ENCODE assay signal across 33 cellular contexts in genomic region chr19:5808120-5808816, GRCh38. TPM values are rescaled to one million over a fixed set of nuclear protein-coding genes. Genes with fewer than 3 reads are reported as not detected.
"Had no signal": no experiment of that assay in that cellular context is flagged by ENCODE, and none has a peak within 500 bp of the region (broad histone marks: within the 10 kb centered on the region; RNA-seq: fewer than 3 reads in every experiment).

No MANE protein-coding gene starts in this region.

- DNase-seq: activated B cell treated with CpG ODN at 0.5 μM for 24 hours; activated CD4-positive, alpha-beta memory T cell treated with anti-CD3 and anti-CD28 coated beads, Interleukin-2, amount 10 ng/mL, durations not matched to agents 7 days and 5 days; activated CD4-positive, alpha-beta T cell treated with anti-CD3 and anti-CD28 coated beads for 48 hours; activated CD8-positive, alpha-beta memory T cell treated with anti-CD3 and anti-CD28 coated beads, Interleukin-2, amount 50 U/mL, for 48 hours; activated gamma-delta T cell; activated naive CD4-positive, alpha-beta T cell; activated naive CD4-positive, alpha-beta T cell treated with anti-CD3 and anti-CD28 coated beads, Interleukin-2, amount 10 ng/mL, durations not matched to agents 7 days and 5 days; activated naive CD8-positive, alpha-beta T cell treated with anti-CD3 and anti-CD28 coated beads, Interleukin-2, amount 10 ng/mL, durations not matched to agents 7 days and 5 days; activated T-cell treated with anti-CD3 and anti-CD28 coated beads for 4 hours; activated T-cell treated with anti-CD3 and anti-CD28 coated beads, Interleukin-2, amount 50 U/mL, for 24 hours; activated T-cell treated with anti-CD3 and anti-CD28 coated beads, Interleukin-2, amount 50 U/mL, for 72 hours; central memory CD4-positive, alpha-beta T cell; cerebellar nuclear complex; colonic mucosa; effector CD8-positive, alpha-beta T cell; esophagus squamous epithelium; foreskin melanocyte; T-helper 1 cell; T-helper 17 cell; T1000; WERI-Rb-1 had no signal

- H3K27ac ChIP-seq: ascending aorta, breast epithelium, cardiac muscle cell, colonic mucosa, epithelial cell of prostate, esophagus squamous epithelium, WERI-Rb-1 had no signal

- H3K4me3 ChIP-seq: ascending aorta, breast epithelium, cardiac muscle cell, colonic mucosa, esophagus squamous epithelium, gastroesophageal sphincter had no signal

- H3K36me3 ChIP-seq: ascending aorta, breast epithelium, cardiac muscle cell, colonic mucosa, esophagus squamous epithelium, WERI-Rb-1 had no signal

- H3K9me3 ChIP-seq: ascending aorta, breast epithelium, colonic mucosa, esophagus squamous epithelium, gastroesophageal sphincter had no signal

- H3K4me1 ChIP-seq: breast epithelium had no signal

- H3K27me3 ChIP-seq: cardiac muscle cell, colonic mucosa had no signal

- ATAC-seq: activated CD4-positive, CD25-positive, alpha-beta regulatory T cell treated with anti-CD3 and anti-CD28 coated beads, Interleukin-2, amount 50 U/mL, for 24 hours; activated naive CD4-positive, alpha-beta T cell treated with anti-CD3 and anti-CD28 coated beads, Interleukin-2, amount 50 U/mL, for 72 hours; activated T-cell treated with anti-CD3 and anti-CD28 coated beads, Interleukin-2, amount 50 U/mL, for 72 hours; gastroesophageal sphincter; T-helper 17 cell had no signal

RNA-seq across cellular contexts. Expression of gene NRTN, which starts 3.4 kb away (rescaled TPM):
- total RNA-seq: endothelial cell of umbilical vein, fibroblast of villous mesenchyme, glomerular endothelial cell had no signal

RNA-seq across cellular contexts. Expression of gene FUT6, which starts 31.2 kb away (rescaled TPM):
- total RNA-seq: activated B cell treated with CpG ODN at 0.5 μM for 24 hours; activated CD4-positive, alpha-beta memory T cell treated with anti-CD3 and anti-CD28 coated beads, Interleukin-2, amount 10 ng/mL, durations not matched to agents 7 days and 5 days; ascending aorta; cardiac muscle cell; dermis microvascular lymphatic vessel endothelial cell; endothelial cell of umbilical vein; fibroblast of lung; fibroblast of villous mesenchyme; glomerular endothelial cell; T-helper 17 cell had no signal
- polyA plus RNA-seq: cardiac muscle cell, endothelial cell of umbilical vein, fibroblast of lung had no signal

RNA-seq across cellular contexts. Expression of gene FUT3, which starts 43.0 kb away (rescaled TPM):
- total RNA-seq: activated B cell treated with CpG ODN at 0.5 μM for 24 hours; activated CD4-positive, alpha-beta memory T cell treated with anti-CD3 and anti-CD28 coated beads, Interleukin-2, amount 10 ng/mL, durations not matched to agents 7 days and 5 days; activated naive CD8-positive, alpha-beta T cell treated with anti-CD3 and anti-CD28 coated beads, Interleukin-2, amount 10 ng/mL, durations not matched to agents 7 days and 5 days; ascending aorta; dermis microvascular lymphatic vessel endothelial cell; endothelial cell of umbilical vein; fibroblast of lung; glomerular endothelial cell had no signal
- polyA plus RNA-seq: cardiac muscle cell, endothelial cell of umbilical vein, fibroblast of lung had no signal
